ENCODE assay signal across 18 cellular contexts in the genomic region with DNA sequence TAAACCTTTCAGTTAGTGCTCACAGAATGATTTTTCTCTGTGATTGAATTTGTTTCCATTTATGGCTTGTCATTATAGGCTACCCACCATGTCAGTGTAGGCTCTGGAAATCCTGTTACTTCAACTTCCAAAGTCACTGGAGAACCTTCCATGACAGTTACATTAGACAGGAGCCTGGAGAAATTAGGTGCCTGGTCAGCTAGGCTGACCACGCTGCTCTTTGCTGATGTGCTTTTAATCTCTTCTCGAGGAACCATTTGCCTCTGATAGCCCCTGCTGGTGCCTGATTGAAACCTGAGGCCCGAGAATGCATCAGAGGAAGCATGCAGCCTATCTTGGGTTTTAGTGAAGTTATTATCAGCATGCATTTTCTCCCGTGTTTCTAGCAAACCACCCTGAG. TPM values are rescaled to one million over a fixed set of nuclear protein-coding genes. Genes with fewer than 3 reads are reported as not detected.
DNase-seq lines count a peak whose midpoint lies in the region; ATAC-seq and TF ChIP-seq lines count a peak whose summit lies in the region.
"Had no signal": no experiment of that assay in that cellular context is flagged by ENCODE, and none has a peak within 500 bp of the region (broad histone marks: within the 10 kb centered on the region; RNA-seq: fewer than 3 reads in every experiment).

No MANE protein-coding gene starts in this region.

- H3K23ac ChIP-seq in H9 (ENCODE audit: insufficient read length, low read depth, low read length) (no peak overlapping the region), trophoblast cell (ENCODE audit: low read length) (no peak overlapping the region)

- no peaks in the 10 kb centered on the region for H3K27me3 ChIP-seq in H9 (ENCODE audit: insufficient read depth, low read length)
- peaks cover 2% of the 10 kb centered on the region for H3K27me3 ChIP-seq in RWPE2 (ENCODE audit: insufficient read depth, poor library complexity, severe bottlenecking)
- no peaks in the 10 kb centered on the region for H3K27me3 ChIP-seq in trophoblast cell (ENCODE audit: insufficient read depth, low read length)
- no peaks in the 10 kb centered on the region for H3K27me3 ChIP-seq in tibial artery

- H3K4me3 Mint-ChIP-seq in H9 = no peak overlapping the region
- H3K4me3 Mint-ChIP-seq in activated naive CD8-positive, alpha-beta T cell treated with anti-CD3 and anti-CD28 coated beads, Interleukin-2, amount 50 U/mL, for 24 hours = no peak overlapping the region

- H4K20me1 ChIP-seq in H9 (ENCODE audit: control insufficient read depth, insufficient read depth, insufficient read length) = no peaks in the 10 kb centered on the region

- no CpG with 5 or more reads among the region's 4 CpGs for WGBS in H9 (ENCODE audit: extremely low coverage, insufficient read length, low lambda C conversion rate)
- WGBS in trophoblast cell (ENCODE audit: extremely low coverage, insufficient coverage, insufficient read length) = no CpG with 5 or more reads among the region's 4 CpGs

- H3K36me3 ChIP-seq in RWPE2 (ENCODE audit: low read depth) = no peaks in the 10 kb centered on the region
- no peaks in the 10 kb centered on the region for H3K36me3 ChIP-seq in trophoblast cell (ENCODE audit: control insufficient read depth in 1 of 2, insufficient read depth in 2 of 2, low read length in 2 of 2)
- H3K36me3 ChIP-seq in tibial artery = no peaks in the 10 kb centered on the region

- H2BK5ac ChIP-seq in H9 (ENCODE audit: insufficient read length, low read length) = no peak overlapping the region
- H2BK5ac ChIP-seq in trophoblast cell (ENCODE audit: low read depth, low read length, poor library complexity) = no peak overlapping the region

- H3K27ac Mint-ChIP-seq in H9 = no peak overlapping the region; a peak in 1 of 7 replicates
- H3K27ac Mint-ChIP-seq in activated naive CD8-positive, alpha-beta T cell treated with anti-CD3 and anti-CD28 coated beads, Interleukin-2, amount 50 U/mL, for 24 hours = no peak overlapping the region

- H4K91ac ChIP-seq in H9 (ENCODE audit: insufficient read length, low read depth, low read length) (no peak overlapping the region), trophoblast cell (ENCODE audit: low read depth, low read length) (no peak overlapping the region)

- no peak overlapping the region for H3K9ac ChIP-seq in H9 (ENCODE audit: extremely low read depth, insufficient read length, low read length)
- H3K9ac ChIP-seq in trophoblast cell (ENCODE audit: low read length) = no peak overlapping the region

- H3K4me2 ChIP-seq in H9 (ENCODE audit: insufficient read depth, insufficient read length, low read length) (no peak overlapping the region), trophoblast cell (ENCODE audit: low read length) (peak overlapping the region; percentile 7)

- H3K27me3 Mint-ChIP-seq in H9 (ENCODE audit: low read depth) = no peaks in the 10 kb centered on the region
- H3K27me3 Mint-ChIP-seq in activated naive CD8-positive, alpha-beta T cell treated with anti-CD3 and anti-CD28 coated beads, Interleukin-2, amount 50 U/mL, for 24 hours = no peaks in the 10 kb centered on the region

- no peak overlapping the region for H2BK120ac ChIP-seq in H9 (ENCODE audit: low read depth, low read length, poor library complexity, severe bottlenecking)
- H2BK120ac ChIP-seq in trophoblast cell (ENCODE audit: insufficient read depth, low read length, poor library complexity) = no peak overlapping the region

- H3K56ac ChIP-seq in H9 (ENCODE audit: insufficient read length, low read depth, low read length) = no peak overlapping the region

- no peaks in the 10 kb centered on the region for H3K23me2 ChIP-seq in H9 (ENCODE audit: insufficient read length, low read depth, low read length, poor library complexity, severe bottlenecking)

- H2BK20ac ChIP-seq in H9 (ENCODE audit: low read depth, low read length, poor library complexity, severe bottlenecking) = no peak overlapping the region

- peaks cover 0 to 2% (median 0%) of the 10 kb centered on the region in 3 experiments; a peak in 2 of 7 replicates for H3K36me3 Mint-ChIP-seq in H9 (ENCODE audit: insufficient read depth in 1 of 3, low read depth in 3 of 3)
- peaks cover 3% of the 10 kb centered on the region for H3K36me3 Mint-ChIP-seq in activated naive CD8-positive, alpha-beta T cell treated with anti-CD3 and anti-CD28 coated beads, Interleukin-2, amount 50 U/mL, for 24 hours (ENCODE audit: low read depth)

- no peak for TF ChIP-seq CTCF in H9 (conservative IDR thresholded peaks at IDR 0.05)
- no peak for TF ChIP-seq CTCF in RWPE2 (IDR thresholded peaks at IDR 0.05; ENCODE audit: poor library complexity, severe bottlenecking)
- no peak for TF ChIP-seq CTCF in tibial artery (IDR thresholded peaks at IDR 0.05)

- H4K12ac ChIP-seq in trophoblast cell (ENCODE audit: low read depth, low read length) = no peak overlapping the region

- no peaks in the 10 kb centered on the region; the same call in 1 of the 2 replicates for H3K4me1 ChIP-seq in H9 (ENCODE audit: insufficient read depth, low read length)
- H3K4me1 ChIP-seq in RWPE2 (ENCODE audit: insufficient read depth, poor library complexity, severe bottlenecking) = no peaks in the 10 kb centered on the region
- H3K4me1 ChIP-seq in trophoblast cell (ENCODE audit: control insufficient read depth in 1 of 2, insufficient read depth in 2 of 2, low read length in 2 of 2) = peaks cover 0 to 5% of the 10 kb centered on the region in 2 experiments
- no peaks in the 10 kb centered on the region for H3K4me1 ChIP-seq in tibial artery

- H3K14ac ChIP-seq in H9 (ENCODE audit: insufficient read depth, low read length) = no peak overlapping the region
- H3K14ac ChIP-seq in trophoblast cell (ENCODE audit: low read length) = no peak overlapping the region

- H2AK5ac ChIP-seq in H9 (ENCODE audit: insufficient read length, low read length) (no peak overlapping the region), trophoblast cell (ENCODE audit: low read length) (no peak overlapping the region)

- no peaks in the 10 kb centered on the region for H3K79me1 ChIP-seq in H9 (ENCODE audit: insufficient read depth, low read depth, low read length, poor library complexity, severe bottlenecking)
- H3K79me1 ChIP-seq in trophoblast cell (ENCODE audit: low read length) = no peaks in the 10 kb centered on the region

- intact Hi-C loops in tibial artery (cut with DNase I; ENCODE audit: low total_unique reads) = no loop called here

- no peaks in the 10 kb centered on the region for H3K79me2 ChIP-seq in H9 (ENCODE audit: insufficient read depth, low read length)
- no peaks in the 10 kb centered on the region for H3K79me2 ChIP-seq in trophoblast cell (ENCODE audit: control insufficient read depth, insufficient read depth, low read length, poor library complexity)

- peak; percentile 31 for DNase-seq in H9
- DNase-seq in RWPE2 (ENCODE audit: low spot score) = no peak
- peak; percentile 49 for DNase-seq in iPS-NIHi7 (ENCODE audit: extremely low spot score)
- no peak for DNase-seq in trophoblast cell
- no peak for DNase-seq in tibial artery
- no peak for DNase-seq in activated naive CD8-positive, alpha-beta T cell treated with anti-CD3 and anti-CD28 coated beads, Interleukin-2, amount 50 U/mL, for 24 hours
- DNase-seq: ACHN; AML-193; HCEC 1CT; NCI-H1105; NCI-H2081; NCI-H2171 treated with DMSO at 0.1 percent for 48 hours; NCI-H446 treated with DMSO at 0.1 percent for 48 hours; NCI-H69; NK-92 treated with Interleukin-12 subunit alpha and Interleukin-12 subunit beta, amount 100 ng/mL, for 24 hours; SIG-M5 had no signal

- no peak overlapping the region for H4K8ac ChIP-seq in H9 (replicated peaks; ENCODE audit: insufficient read length, low read depth, low read length)
- H4K8ac ChIP-seq in trophoblast cell (ENCODE audit: low read depth, low read length) = no peak overlapping the region

- no peak overlapping the region for H3T11ph ChIP-seq in H9 (ENCODE audit: low read length)

- H2BK15ac ChIP-seq in H9 (ENCODE audit: low read depth, low read length) = no peak overlapping the region

- no peak overlapping the region for H3K4me3 ChIP-seq in RWPE2 (ENCODE audit: severe bottlenecking)
- H3K4me3 ChIP-seq in trophoblast cell (ENCODE audit: low read depth, low read length) = no peak overlapping the region
- no peak overlapping the region for H3K4me3 ChIP-seq in tibial artery

- 0 out of 3 replicates have a peak, but pooled peaks have one; percentile 19 for ATAC-seq in RWPE2 (ENCODE audit: low read depth)
- ATAC-seq in activated naive CD8-positive, alpha-beta T cell treated with anti-CD3 and anti-CD28 coated beads, Interleukin-2, amount 50 U/mL, for 24 hours = no peak
- no peak for ATAC-seq in HG02763 (IDR thresholded peaks at IDR 0.05; ENCODE audit: unreplicated experiment)

- H4K5ac ChIP-seq in H9 (ENCODE audit: insufficient read length, low read depth, low read length) = no peak overlapping the region

- H3K4ac ChIP-seq in H9 (ENCODE audit: low read depth, low read length) (no peak overlapping the region), trophoblast cell (ENCODE audit: low read depth, low read length) (no peak overlapping the region)

- no peaks in the 10 kb centered on the region for H3K9me3 ChIP-seq in H9 (ENCODE audit: control insufficient read depth, low read depth, low read length)
- H3K9me3 ChIP-seq in RWPE2 (ENCODE audit: severe bottlenecking) = no peaks in the 10 kb centered on the region
- peaks cover 3% of the 10 kb centered on the region for H3K9me3 ChIP-seq in trophoblast cell (ENCODE audit: insufficient read depth, low read depth, low read length)
- no peaks in the 10 kb centered on the region for H3K9me3 ChIP-seq in tibial artery

- H2AFZ ChIP-seq in H9 (ENCODE audit: low read length) = no peak overlapping the region
- H2AFZ ChIP-seq in trophoblast cell (ENCODE audit: insufficient read depth, low read length, poor library complexity) = no peak overlapping the region

- H3K27ac ChIP-seq in H9 (ENCODE audit: insufficient read length, low read depth, low read length) (no peak overlapping the region), RWPE2 (ENCODE audit: poor library complexity, severe bottlenecking) (no peak overlapping the region), trophoblast cell (ENCODE audit: low read depth, low read length) (no peak overlapping the region), tibial artery (no peak overlapping the region)
- H3K27ac ChIP-seq: C4-2B had no signal

- no peak overlapping the region for H2BK12ac ChIP-seq in H9 (ENCODE audit: insufficient read length, low read depth, low read length)
- no peak overlapping the region for H2BK12ac ChIP-seq in trophoblast cell (ENCODE audit: low read length)

- H3K18ac ChIP-seq in H9 (ENCODE audit: insufficient read length, low read depth, low read length) (no peak overlapping the region), trophoblast cell (ENCODE audit: low read length) (no peak overlapping the region)

- H3K9me3 Mint-ChIP-seq in H9 = no peaks in the 10 kb centered on the region; a peak in 1 of 5 replicates
- H3K9me3 Mint-ChIP-seq in activated naive CD8-positive, alpha-beta T cell treated with anti-CD3 and anti-CD28 coated beads, Interleukin-2, amount 50 U/mL, for 24 hours = no peaks in the 10 kb centered on the region

- peaks cover 5 to 6% of the 10 kb centered on the region in 2 experiments for H3K4me1 Mint-ChIP-seq in H9
- no peaks in the 10 kb centered on the region for H3K4me1 Mint-ChIP-seq in activated naive CD8-positive, alpha-beta T cell treated with anti-CD3 and anti-CD28 coated beads, Interleukin-2, amount 50 U/mL, for 24 hours

RNA-seq across cellular contexts. Expression of gene TTN, which starts 29.6 kb away (rescaled TPM):
- total RNA-seq in H9 (2021) = 0.59 and 0.70 TPM in 2 replicates
- 0.07 and 0.12 TPM in 2 replicates for polyA plus RNA-seq in trophoblast cell (2013)

Comparison
In these comparisons a context has a peak if more than half of its experiments do, and no peak if none do; other contexts are left out.
1. DNase-seq: peak in H9 (single experiment) and iPS-NIHi7 (single experiment); none in RWPE2 (single experiment), trophoblast cell (0 of 2), tibial artery (0 of 2) and activated naive CD8-positive, alpha-beta T cell treated with anti-CD3 and anti-CD28 coated beads, Interleukin-2, amount 50 U/mL, for 24 hours (single experiment).